ENCODE assay signal across 25 cellular contexts in the genomic region with DNA sequence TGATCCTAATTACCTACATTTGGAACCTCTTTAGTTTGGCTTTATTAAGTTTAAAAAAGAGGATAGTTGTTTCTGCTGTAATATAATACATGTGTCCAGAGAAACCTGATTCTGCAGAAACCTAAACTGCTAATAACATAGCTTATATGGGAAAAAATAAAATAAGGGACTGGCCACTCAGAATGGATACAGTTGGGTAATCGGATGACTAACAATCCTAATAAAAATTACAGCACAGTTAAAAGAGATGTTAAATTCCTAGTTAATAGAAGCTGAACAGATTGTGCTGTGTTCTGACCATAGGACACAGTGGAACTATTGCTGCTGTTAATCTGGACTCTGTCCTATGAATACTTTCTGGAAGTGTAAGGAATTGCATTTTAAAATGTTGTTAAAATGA. TPM values are rescaled to one million over a fixed set of nuclear protein-coding genes. Genes with fewer than 3 reads are reported as not detected.
DNase-seq lines count a peak whose midpoint lies in the region; ATAC-seq, FAIRE-seq and TF ChIP-seq lines count a peak whose summit lies in the region.
"Had no signal": no experiment of that assay in that cellular context is flagged by ENCODE, and none has a peak within 500 bp of the region (broad histone marks: within the 10 kb centered on the region; RNA-seq: fewer than 3 reads in every experiment).

No MANE protein-coding gene starts in this region.

- no peak for TF ChIP-seq RAD21 in A549 (conservative IDR thresholded peaks at IDR 0.05 in 1 of 2, IDR thresholded peaks at IDR 0.05 in 1 of 2)

- H3K27ac ChIP-seq in A549 = no peak overlapping the region
- H3K27ac ChIP-seq in PC-3 (ENCODE audit: low read length) = no peak overlapping the region
- H3K27ac ChIP-seq: 22Rv1 had no signal

- DNase-seq in A549 (ENCODE audit: low read depth in 1 of 2, low spot score in 1 of 2) (no peak), PC-3 (no peak), fibroblast of gingiva (ENCODE audit: low read depth) (peak; percentile 11), kidney glomerular epithelial cell (lab: John Stamatoyannopoulos, UW) (peak; percentile 23), iPS-NIHi11 (ENCODE audit: low spot score) (no peak)
- DNase-seq: ACHN; AML-193; BE2C; C1 segment of cervical spinal cord; CD4-positive, alpha-beta memory T cell; DMS 273 treated with DMSO at 0.1 percent for 48 hours; DMS79; GF-D8; H9 had no signal

- no peak overlapping the region for H3K9ac ChIP-seq in PC-3 (ENCODE audit: low read length)

- no peaks in the 10 kb centered on the region for H3K4me1 ChIP-seq in A549
- peaks cover 9% of the 10 kb centered on the region for H3K4me1 ChIP-seq in PC-3 (ENCODE audit: insufficient read depth, low read length)
- H3K4me1 ChIP-seq: BE2C had no signal

- 89% methylated on average over 1 of the region's 1 CpG for WGBS in A549 (ENCODE audit: missing lambda C conversion rate)

- no peaks in the 10 kb centered on the region for H3K27me3 ChIP-seq in PC-3 (ENCODE audit: low read length)
- H3K27me3 ChIP-seq: BE2C had no signal

- peaks cover 62% of the 10 kb centered on the region for H3K36me3 ChIP-seq in PC-3 (ENCODE audit: low read depth, low read length)

- H3K9me3 ChIP-seq in A549 (no peaks in the 10 kb centered on the region), PC-3 (ENCODE audit: low read length) (no peaks in the 10 kb centered on the region)
- H3K9me3 ChIP-seq: BE2C had no signal

- no peaks in the 10 kb centered on the region for H3K9me2 ChIP-seq in PC-3 (replicated peaks; ENCODE audit: low read length)

- TF ChIP-seq CTCF in A549 (IDR thresholded peaks at IDR 0.05) (no peak), PC-3 (conservative IDR thresholded peaks at IDR 0.05; ENCODE audit: low read depth, low read length) (no peak)

- no peak overlapping the region for H2AFZ ChIP-seq in PC-3 (ENCODE audit: low read length)
- H2AFZ ChIP-seq: GM23338 had no signal

- no peaks in the 10 kb centered on the region for H3F3A ChIP-seq in PC-3 (ENCODE audit: low read length, unreplicated experiment)

- H3K79me2 ChIP-seq in PC-3 (ENCODE audit: low read length) = peaks cover 13% of the 10 kb centered on the region

- no peak for TF ChIP-seq EP300 in A549 (IDR thresholded peaks at IDR 0.05)

- ATAC-seq in A549 = no peak
- peak; percentile 87 for ATAC-seq in PC-3
- ATAC-seq in GM19023 (IDR thresholded peaks at IDR 0.05; ENCODE audit: unreplicated experiment) = no peak
- no peak for ATAC-seq in GM18861 (IDR thresholded peaks at IDR 0.05; ENCODE audit: unreplicated experiment)
- no peak for ATAC-seq in GM19455 (IDR thresholded peaks at IDR 0.05; ENCODE audit: unreplicated experiment)
- ATAC-seq: GM23338, HCT116 had no signal

- POLR2A ChIA-PET in A549 (lab: Yijun Ruan, JAX) = no interaction called here
- POLR2A ChIA-PET in PC-3 (lab: Charles Lee; ENCODE audit: unreplicated experiment) = no interaction called here

- FAIRE-seq in A549 (lab: Jason Lieb, UNC) = peak; percentile 46
- FAIRE-seq: A204.1, D721Med, GM12891, GM18507, GM19239 had no signal

- intact Hi-C loops in PC-3 (cut with micrococcal nuclease) = no loop called here

- TF ChIP-seq POLR2A in A549 (IDR thresholded peaks at IDR 0.05; ENCODE audit: low read length) = no peak

- H3K4me2 ChIP-seq in A549 (no peak overlapping the region), PC-3 (ENCODE audit: low read length) (no peak overlapping the region)
- H3K4me2 ChIP-seq: GM23338 had no signal

- peaks cover 1% of the 10 kb centered on the region; the same call in 1 of the 2 replicates for H4K20me1 ChIP-seq in PC-3 (ENCODE audit: low read length)

- BruUV-seq in PC-3 (replicated peaks; lab: Mats Ljungman, UMichigan) = no TSS peak

- CTCF ChIA-PET in A549 (lab: Yijun Ruan, JAX) (interaction anchor here (1.3 to 1.9 kb wide), 3 partner anchors 16 to 202 kb away, joined by 3 to 5 read pairs (median 3); a partner anchor contains a TSS), PC-3 (lab: Charles Lee) (no interaction called here)

- H3K4me3 ChIP-seq in A549 (no peak overlapping the region), PC-3 (ENCODE audit: low read length) (no peak overlapping the region)
- H3K4me3 ChIP-seq: GM23338 had no signal

TF ChIP-seq in A549, 52 proteins besides CTCF, POLR2A, EP300 and RAD21:
- no peak for TF ChIP-seq RCOR1 (IDR thresholded peaks at IDR 0.05; ENCODE audit: low read depth, low read length)
- no peak for TF ChIP-seq SMC3 (IDR thresholded peaks at IDR 0.05)
- TF ChIP-seq FOSL2 (IDR thresholded peaks at IDR 0.05) = no peak
- TF ChIP-seq FOSL2 (CRISPR knock-in tag; IDR thresholded peaks at IDR 0.05) = no peak
- no peak for TF ChIP-seq HDAC2 (IDR thresholded peaks at IDR 0.05)
- TF ChIP-seq ESRRA (IDR thresholded peaks at IDR 0.05; ENCODE audit: borderline replicate concordance, low read length) = no peak
- TF ChIP-seq GATA3 (IDR thresholded peaks at IDR 0.05; ENCODE audit: borderline replicate concordance) = no peak
- TF ChIP-seq ZSCAN20 (CRISPR knock-in tag; IDR thresholded peaks at IDR 0.05) = no peak
- TF ChIP-seq, protein P1, sequence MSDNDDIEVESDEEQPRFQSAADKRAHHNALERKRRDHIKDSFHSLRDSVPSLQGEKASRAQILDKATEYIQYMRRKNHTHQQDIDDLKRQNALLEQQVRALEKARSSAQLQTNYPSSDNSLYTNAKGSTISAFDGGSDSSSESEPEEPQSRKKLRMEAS (IDR thresholded peaks at IDR 0.05) = no peak
- TF ChIP-seq ZFP36 (IDR thresholded peaks at IDR 0.05; ENCODE audit: borderline replicate concordance, partially characterized antibody) = no peak
- no peak for TF ChIP-seq HOXB5 (CRISPR knock-in tag; IDR thresholded peaks at IDR 0.05)
- no peak for TF ChIP-seq KDM5A (IDR thresholded peaks at IDR 0.05)
- TF ChIP-seq MAFK (IDR thresholded peaks at IDR 0.05; ENCODE audit: partially characterized antibody) = no peak
- TF ChIP-seq, protein P2, sequence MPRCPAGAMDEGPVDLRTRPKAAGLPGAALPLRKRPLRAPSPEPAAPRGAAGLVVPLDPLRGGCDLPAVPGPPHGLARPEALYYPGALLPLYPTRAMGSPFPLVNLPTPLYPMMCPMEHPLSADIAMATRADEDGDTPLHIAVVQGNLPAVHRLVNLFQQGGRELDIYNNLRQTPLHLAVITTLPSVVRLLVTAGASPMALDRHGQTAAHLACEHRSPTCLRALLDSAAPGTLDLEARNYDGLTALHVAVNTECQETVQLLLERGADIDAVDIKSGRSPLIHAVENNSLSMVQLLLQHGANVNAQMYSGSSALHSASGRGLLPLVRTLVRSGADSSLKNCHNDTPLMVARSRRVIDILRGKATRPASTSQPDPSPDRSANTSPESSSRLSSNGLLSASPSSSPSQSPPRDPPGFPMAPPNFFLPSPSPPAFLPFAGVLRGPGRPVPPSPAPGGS (IDR thresholded peaks at IDR 0.05) = no peak
- no peak for TF ChIP-seq RFX5 (IDR thresholded peaks at IDR 0.05)
- no peak for TF ChIP-seq RARB (CRISPR knock-in tag; IDR thresholded peaks at IDR 0.05)
- no peak for TF ChIP-seq JUNB (IDR thresholded peaks at IDR 0.05)
- no peak for TF ChIP-seq HOXA7 (CRISPR knock-in tag; IDR thresholded peaks at IDR 0.05)

RNA-seq across cellular contexts. Expression of a gene that starts 16.0 kb away (rescaled TPM):
- polyA plus RNA-seq in A549 (2011; rRNA removed) = 45.2 and 50.0 TPM in 2 replicates
- 24.8 and 25.4 TPM in 2 replicates for polyA plus RNA-seq in A549 (2012; cell fraction: cytosol; rRNA removed)
- polyA plus RNA-seq in A549 (2012; cell fraction: nucleus; rRNA removed) = 7.4 and 11.7 TPM in 2 replicates
- 31.2 to 34.0 TPM (median 32.0 TPM) in 3 replicates for polyA plus RNA-seq in A549 (2017; fragmentation: RNase III; extraction: RNeasy Plus Mini Kit Qiagen cat#74134 plus additional on column Dnase treatment)
- polyA minus RNA-seq in A549 (2011; rRNA and poly(A)+ RNA removed) = 8.6 and 10.4 TPM in 2 replicates
- 29.4 and 30.6 TPM in 2 replicates for total RNA-seq in PC-3 (2014; rRNA removed)

RNA-seq across cellular contexts. Expression of a gene that starts 16.2 kb away (rescaled TPM):
- polyA plus RNA-seq in A549 (2011; rRNA removed) (22.7 and 23.2 TPM in 2 replicates), A549 (2017; fragmentation: RNase III; extraction: RNeasy Plus Mini Kit Qiagen cat#74134 plus additional on column Dnase treatment) (11.6 to 14.1 TPM (median 12.5 TPM) in 3 replicates)
- polyA plus RNA-seq in A549 (2012; cell fraction: cytosol; rRNA removed) = 3.3 and 3.4 TPM in 2 replicates
- polyA plus RNA-seq in A549 (2012; cell fraction: nucleus; rRNA removed) = 5.5 and 7.8 TPM in 2 replicates
- 20.2 and 20.9 TPM in 2 replicates for polyA minus RNA-seq in A549 (2011; rRNA and poly(A)+ RNA removed)
- 17.0 and 20.2 TPM in 2 replicates for total RNA-seq in PC-3 (2014; rRNA removed)

RNA-seq across cellular contexts. Expression of a gene that starts 45.2 kb away (rescaled TPM):
- 23.3 and 25.3 TPM in 2 replicates for polyA plus RNA-seq in A549 (2011; rRNA removed)
- polyA plus RNA-seq in A549 (2012; cell fraction: cytosol; rRNA removed) = 13.2 and 18.8 TPM in 2 replicates
- polyA plus RNA-seq in A549 (2012; cell fraction: nucleus; rRNA removed) = 6.5 and 6.8 TPM in 2 replicates
- 12.6 to 13.3 TPM (median 13.0 TPM) in 3 replicates for polyA plus RNA-seq in A549 (2017; fragmentation: RNase III; extraction: RNeasy Plus Mini Kit Qiagen cat#74134 plus additional on column Dnase treatment)
- 12.7 and 13.1 TPM in 2 replicates for polyA minus RNA-seq in A549 (2011; rRNA and poly(A)+ RNA removed)
- total RNA-seq in PC-3 (2014; rRNA removed) = 7.5 and 12.4 TPM in 2 replicates

Comparison
In these comparisons a context has a peak if more than half of its experiments do, and no peak if none do; other contexts are left out.
1. DNase-seq: peak in fibroblast of gingiva (single experiment) and kidney glomerular epithelial cell (single experiment); none in A549 (0 of 2), PC-3 (single experiment) and iPS-NIHi11 (single experiment).